In the genomic region with DNA sequence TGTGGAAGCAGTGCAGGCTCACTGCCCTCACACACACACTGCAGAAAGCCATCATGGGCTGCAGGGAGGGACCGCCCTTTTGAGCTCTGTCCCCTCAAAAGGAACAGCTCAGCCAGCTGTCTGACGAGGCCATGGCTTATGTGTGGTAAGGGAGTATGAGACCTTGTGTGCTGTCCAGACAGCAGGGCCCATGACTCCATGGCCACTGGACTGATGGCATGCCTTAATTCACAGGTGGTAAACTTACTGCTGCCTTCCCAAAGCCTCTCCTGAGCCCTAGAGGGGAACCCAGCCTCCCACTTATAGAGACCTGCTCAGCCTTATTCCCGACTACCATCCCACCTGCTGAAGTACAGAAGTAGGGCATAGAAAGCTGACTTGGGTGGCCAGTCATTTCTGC, we compare ENCODE assay signal across 25 cellular contexts. TPM values are rescaled to one million over a fixed set of nuclear protein-coding genes. Genes with fewer than 3 reads are reported as not detected.
A peak's percentile ranks its signal among the peaks of the same experiment; 100 is the strongest.
DNase-seq lines count a peak whose midpoint lies in the region; ATAC-seq, FAIRE-seq and TF ChIP-seq lines count a peak whose summit lies in the region.
"Had no signal": no experiment of that assay in that cellular context is flagged by ENCODE, and none has a peak within 500 bp of the region (broad histone marks: within the 10 kb centered on the region; RNA-seq: fewer than 3 reads in every experiment).

No MANE protein-coding gene starts in this region.

- H3K27me3 Mint-ChIP-seq in GM23338 (ENCODE audit: insufficient read depth, low read depth, poor library complexity): peaks cover 8% of the 10 kb centered on the region
- peaks cover 49% of the 10 kb centered on the region for H3K27me3 Mint-ChIP-seq in osteocyte (ENCODE audit: unreplicated experiment)

- no peak for DNase-seq in GM23338 (ENCODE audit: low spot score)
- DNase-seq in K562 (ENCODE audit: extremely low read depth in 1 of 4, low spot score in 3 of 4): no peak
- DNase-seq in esophagus muscularis mucosa (ENCODE audit: extremely low spot score): peak; percentile 74
- DNase-seq in osteocyte (ENCODE audit: extremely low spot score, unreplicated experiment): peak; percentile 80
- no peak for DNase-seq in MM.1S
- DNase-seq in activated CD4-positive, alpha-beta T cell treated with anti-CD3 and anti-CD28 coated beads, Interleukin-2, amount 50 U/mL, for 1 hour: no peak
- DNase-seq: 8988T; ACHN; C1 segment of cervical spinal cord; Calu3; CD4-positive, alpha-beta memory T cell; COR-L47; DMS53; DMS79 treated with DMSO at 0.1 percent for 48 hours; GF-D8; HFFc6 had no signal

- no peaks in the 10 kb centered on the region for H3K9me1 ChIP-seq in K562 (ENCODE audit: control insufficient read depth, insufficient read depth, low read length)

- H2AFZ ChIP-seq in GM23338: 0 out of 2 replicates have a peak overlapping the region, but pooled peaks have one; percentile 40
- H2AFZ ChIP-seq in K562 (ENCODE audit: low read depth, low read length): no peak overlapping the region
- H2AFZ ChIP-seq in MM.1S (ENCODE audit: low read length): no peak overlapping the region

- no TSS peak for BruUV-seq in K562 (replicated peaks; lab: Mats Ljungman, UMichigan)

- no peak overlapping the region for H3K4me3 Mint-ChIP-seq in GM23338
- H3K4me3 Mint-ChIP-seq in osteocyte (ENCODE audit: unreplicated experiment): no peak overlapping the region
- H3K4me3 Mint-ChIP-seq: CD4-positive, alpha-beta memory T cell; HFFc6 had no signal

- ATAC-seq in GM23338 (no peak), K562 (no peak), GM18867 (IDR thresholded peaks at IDR 0.05; ENCODE audit: unreplicated experiment) (no peak)
- ATAC-seq: A549 had no signal

- H3F3A ChIP-seq in GM23338 (replicated peaks; ENCODE audit: low read depth) (no peaks in the 10 kb centered on the region), MM.1S (ENCODE audit: insufficient read depth, low read length) (no peaks in the 10 kb centered on the region)

- H3K27ac ChIP-seq in GM23338 (ENCODE audit: low read depth) (no peak overlapping the region), K562 (ENCODE audit: extremely low read depth, low read depth, low read length) (no peak overlapping the region), esophagus muscularis mucosa (replicated peaks in 1 of 4) (no peak overlapping the region), MM.1S (ENCODE audit: low read length) (no peak overlapping the region)
- H3K27ac ChIP-seq: A549 had no signal

- H3K4me1 ChIP-seq in GM23338 (ENCODE audit: insufficient read depth): peaks cover 18% of the 10 kb centered on the region
- H3K4me1 ChIP-seq in K562 (replicated peaks in 1 of 2; ENCODE audit: control insufficient read depth in 2 of 2, insufficient read depth in 2 of 2, low read length in 2 of 2): no peaks in the 10 kb centered on the region
- H3K4me1 ChIP-seq in esophagus muscularis mucosa: no peaks in the 10 kb centered on the region
- no peaks in the 10 kb centered on the region for H3K4me1 ChIP-seq in MM.1S (ENCODE audit: low read length)
- H3K4me1 ChIP-seq: A549, HAP-1 had no signal

- TF ChIP-seq EP300 in K562 (IDR thresholded peaks at IDR 0.05; ENCODE audit: low read length) (no peak), esophagus muscularis mucosa (IDR thresholded peaks at IDR 0.05) (no peak)

- H3K9me3 Mint-ChIP-seq in GM23338: no peaks in the 10 kb centered on the region
- no peaks in the 10 kb centered on the region for H3K9me3 Mint-ChIP-seq in osteocyte (ENCODE audit: unreplicated experiment)
- H3K9me3 Mint-ChIP-seq: CD4-positive, alpha-beta memory T cell; HFFc6 had no signal

- H3K36me3 Mint-ChIP-seq in GM23338 (ENCODE audit: low read depth): no peaks in the 10 kb centered on the region
- H3K36me3 Mint-ChIP-seq in osteocyte (ENCODE audit: unreplicated experiment): no peaks in the 10 kb centered on the region
- H3K36me3 Mint-ChIP-seq: CD4-positive, alpha-beta memory T cell had no signal

- H3K4me1 Mint-ChIP-seq in GM23338: peaks cover 27% of the 10 kb centered on the region
- H3K4me1 Mint-ChIP-seq in osteocyte (ENCODE audit: unreplicated experiment): peaks cover 6% of the 10 kb centered on the region

- no peak overlapping the region for H3K4me3 ChIP-seq in GM23338
- H3K4me3 ChIP-seq in K562: no peak overlapping the region
- H3K4me3 ChIP-seq in esophagus muscularis mucosa: no peak overlapping the region
- H3K4me3 ChIP-seq in MM.1S (ENCODE audit: low read length): no peak overlapping the region
- H3K4me3 ChIP-seq: A549, HAP-1 had no signal

- intact Hi-C loops in K562 (cut with micrococcal nuclease) (no loop called here), esophagus muscularis mucosa (cut with DNase I) (no loop called here)

- no peak overlapping the region for H3K4me2 ChIP-seq in GM23338
- no peak overlapping the region for H3K4me2 ChIP-seq in K562 (ENCODE audit: insufficient read depth, low read length)
- H3K4me2 ChIP-seq in MM.1S (ENCODE audit: low read depth, low read length): no peak overlapping the region
- H3K4me2 ChIP-seq: A549 had no signal

- H3K9ac ChIP-seq in K562 (ENCODE audit: insufficient read depth in 1 of 2, low read depth in 2 of 2, low read length in 2 of 2) (no peak overlapping the region), MM.1S (ENCODE audit: low read length) (no peak overlapping the region)

- H3K79me2 ChIP-seq in GM23338 (replicated peaks; ENCODE audit: insufficient read depth) (no peaks in the 10 kb centered on the region), K562 (ENCODE audit: control insufficient read depth, insufficient read depth, low read length) (no peaks in the 10 kb centered on the region), MM.1S (ENCODE audit: low read length) (no peaks in the 10 kb centered on the region)

- H3K27me3 ChIP-seq in GM23338 (ENCODE audit: insufficient read depth): no peaks in the 10 kb centered on the region
- peaks cover 32 to 55% of the 10 kb centered on the region in 2 experiments for H3K27me3 ChIP-seq in K562 (ENCODE audit: control insufficient read depth in 2 of 2, insufficient read depth in 2 of 2, low read length in 2 of 2)
- H3K27me3 ChIP-seq in esophagus muscularis mucosa: peaks cover 0 to 26% (median 0%) of the 10 kb centered on the region in 4 donors
- H3K27me3 ChIP-seq in MM.1S (replicated peaks; ENCODE audit: insufficient read depth, low read length): no peaks in the 10 kb centered on the region

- in situ Hi-C loops in K562 (cut with MboI): no loop called here

- TF ChIP-seq CTCF in GM23338 (conservative IDR thresholded peaks at IDR 0.05; ENCODE audit: low read depth in 2 of 2) (no peak), K562 (IDR thresholded peaks at IDR 0.05 in 2 of 3, conservative IDR thresholded peaks at IDR 0.05 in 1 of 3; ENCODE audit: insufficient read depth in 2 of 3, low read depth in 1 of 3, low read length in 3 of 3) (no peak), esophagus muscularis mucosa (IDR thresholded peaks at IDR 0.05) (no peak), osteocyte (IDR thresholded peaks at IDR 0.05) (no peak), MM.1S (IDR thresholded peaks at IDR 0.05; ENCODE audit: low read length) (no peak)

- H3K9me2 ChIP-seq in GM23338 (ENCODE audit: insufficient read depth) (peaks cover 2% of the 10 kb centered on the region; the same call in 1 of the 2 replicates), MM.1S (replicated peaks; ENCODE audit: insufficient read depth, low read length) (no peaks in the 10 kb centered on the region)

- TF ChIP-seq POLR2A in K562 (conservative IDR thresholded peaks at IDR 0.05) (no peak), esophagus muscularis mucosa (IDR thresholded peaks at IDR 0.05; ENCODE audit: low read depth) (no peak)

- H3K36me3 ChIP-seq in GM23338 (ENCODE audit: insufficient read depth) (no peaks in the 10 kb centered on the region), K562 (ENCODE audit: control insufficient read depth, insufficient read depth, low read length) (no peaks in the 10 kb centered on the region), esophagus muscularis mucosa (no peaks in the 10 kb centered on the region), MM.1S (replicated peaks; ENCODE audit: insufficient read depth, low read length) (no peaks in the 10 kb centered on the region)
- H3K36me3 ChIP-seq: HAP-1 had no signal

- no peak for FAIRE-seq in K562 (lab: Jason Lieb, UNC)
- FAIRE-seq: A549, GM12891, GM18507 had no signal

- no peak for TF ChIP-seq RAD21 in K562 (CRISPR knock-in tag; conservative IDR thresholded peaks at IDR 0.05 in 1 of 2, IDR thresholded peaks at IDR 0.05 in 1 of 2)

- H4K20me1 ChIP-seq in GM23338 (replicated peaks; ENCODE audit: insufficient read depth) (no peaks in the 10 kb centered on the region), K562 (replicated peaks; ENCODE audit: control insufficient read depth, insufficient read depth, low read length) (no peaks in the 10 kb centered on the region), MM.1S (ENCODE audit: insufficient read depth, low read length) (no peaks in the 10 kb centered on the region)

- CTCF ChIA-PET in K562 (lab: Yijun Ruan, JAX; ENCODE audit: low intra/inter-chr PET ratio): no interaction called here

- 0% methylated on average over 3 of the region's 3 CpGs for WGBS in K562 (ENCODE audit: insufficient coverage, low coverage, missing lambda C conversion rate)
- WGBS in esophagus muscularis mucosa: no CpG with 5 or more reads among the region's 3 CpGs

- POLR2A ChIA-PET in K562 (lab: Yijun Ruan, JAX): interaction anchor here (0.6 kb wide), 1 partner anchor 250 kb away, joined by 3 read pairs; no protein-coding TSS in a partner anchor

- H3K27ac Mint-ChIP-seq in GM23338: no peak overlapping the region
- H3K27ac Mint-ChIP-seq in osteocyte (ENCODE audit: unreplicated experiment): no peak overlapping the region
- H3K27ac Mint-ChIP-seq: CD4-positive, alpha-beta memory T cell; HFFc6 had no signal

- H3K9me3 ChIP-seq in K562 (replicated peaks; ENCODE audit: control insufficient read depth, insufficient read depth, low read depth, low read length) (no peaks in the 10 kb centered on the region), esophagus muscularis mucosa (no peaks in the 10 kb centered on the region), MM.1S (replicated peaks; ENCODE audit: insufficient read depth, low read length) (no peaks in the 10 kb centered on the region)
- H3K9me3 ChIP-seq: A549, HAP-1 had no signal

RNA-seq across cellular contexts. Expression of a gene that starts 5.6 kb away (rescaled TPM):
- total RNA-seq in GM23338 (2014; rRNA removed; shearing (Covaris generic)): not detected in 2 replicates
- 0.18 TPM in 1 of 2 replicates, not detected in the other for polyA plus RNA-seq in GM23338 (2016; fragmentation: Nextera tagmentation; extraction: Ambion mirVana)
- not detected in 2 replicates for total RNA-seq in K562 (2011; cell fraction: chromatin; rRNA removed; ENCODE audit: low replicate concordance)
- total RNA-seq in K562 (2011; cell fraction: nucleolus; rRNA removed): not detected in 2 replicates
- not detected in 2 replicates for total RNA-seq in K562 (2011; cell fraction: nucleoplasm; rRNA removed)
- total RNA-seq in K562 (2014; rRNA removed): not detected in 2 replicates
- not detected in 2 replicates for total RNA-seq in K562 (2014; rRNA removed; fragmentation: Illumina TruSeq; extraction: Trizol)
- not detected in 2 replicates for total RNA-seq in K562 (2015; rRNA removed; fragmentation: Illumina TruSeq; extraction: Trizol)
- not detected in 2 replicates for total RNA-seq in K562 (2021)
- polyA plus RNA-seq in K562 (2011; rRNA removed): not detected in 2 replicates
- not detected in 2 replicates for polyA plus RNA-seq in K562 (2011; cell fraction: cytosol; rRNA removed)
- polyA plus RNA-seq in K562 (2011; cell fraction: nucleus; rRNA removed): not detected in 2 replicates
- polyA plus RNA-seq in K562 (2012): not detected in 2 replicates
- polyA plus RNA-seq in K562 (2014; fragmentation: Illumina TruSeq; extraction: Trizol): not detected in 2 replicates
- not detected for polyA plus RNA-seq in K562 (2014; fragmentation: Nextera tagmentation; extraction: Ambion mirVana)
- not detected in 2 replicates for polyA plus RNA-seq in K562 (2014; rRNA removed)
- not detected in 2 replicates for polyA minus RNA-seq in K562 (2011; rRNA and poly(A)+ RNA removed)
- polyA minus RNA-seq in K562 (2011; cell fraction: cytosol; rRNA and poly(A)+ RNA removed): not detected in 2 replicates
- not detected in 2 replicates for polyA minus RNA-seq in K562 (2011; cell fraction: nucleus; rRNA and poly(A)+ RNA removed)
- not detected for total RNA-seq in esophagus muscularis mucosa
- not detected in 2 replicates for total RNA-seq in osteocyte
- total RNA-seq: Calu3; CD4-positive, alpha-beta memory T cell; Daoy; G401; H4; HFFc6 had no signal
- polyA plus RNA-seq: A549; BJ; CD4-positive, alpha-beta memory T cell had no signal

RNA-seq across cellular contexts. Expression of a gene that starts 51.8 kb away (rescaled TPM):
- 5.5 and 7.1 TPM in 2 replicates for total RNA-seq in GM23338 (2014; rRNA removed; shearing (Covaris generic))
- polyA plus RNA-seq in GM23338 (2016; fragmentation: Nextera tagmentation; extraction: Ambion mirVana) (4.0 and 6.5 TPM in 2 replicates), K562 (2011; rRNA removed) (0.04 and 0.07 TPM in 2 replicates), K562 (2014; fragmentation: Illumina TruSeq; extraction: Trizol) (0.01 TPM in 1 of 2 replicates, not detected in the other), K562 (2014; fragmentation: Nextera tagmentation; extraction: Ambion mirVana) (under 1 TPM in 1 of 2 experiments, not detected in 1; 0.04 TPM), K562 (2014; rRNA removed) (0.01 TPM in 1 of 2 replicates, not detected in the other)
- total RNA-seq in K562 (2011; cell fraction: chromatin; rRNA removed; ENCODE audit: low replicate concordance): not detected in 2 replicates
- total RNA-seq in K562 (2011; cell fraction: nucleolus; rRNA removed): not detected in 2 replicates
- not detected in 2 replicates for total RNA-seq in K562 (2011; cell fraction: nucleoplasm; rRNA removed)
- total RNA-seq in K562 (2014; rRNA removed) (not detected in 2 replicates), K562 (2014; rRNA removed; fragmentation: Illumina TruSeq; extraction: Trizol) (not detected in 2 replicates), K562 (2015; rRNA removed; fragmentation: Illumina TruSeq; extraction: Trizol) (0.04 TPM in 1 of 2 replicates, not detected in the other), K562 (2021) (not detected in 2 replicates), esophagus muscularis mucosa (under 1 TPM; 0.32 to 0.83 (median 0.55) TPM), osteocyte (1.2 and 1.5 TPM in 2 replicates)
- polyA plus RNA-seq in K562 (2011; cell fraction: cytosol; rRNA removed): not detected in 2 replicates
- polyA plus RNA-seq in K562 (2011; cell fraction: nucleus; rRNA removed): not detected in 2 replicates
- 0.03 and 0.17 TPM in 2 replicates for polyA plus RNA-seq in K562 (2012)
- polyA minus RNA-seq in K562 (2011; rRNA and poly(A)+ RNA removed): not detected in 2 replicates
- not detected in 2 replicates for polyA minus RNA-seq in K562 (2011; cell fraction: cytosol; rRNA and poly(A)+ RNA removed)
- not detected in 2 replicates for polyA minus RNA-seq in K562 (2011; cell fraction: nucleus; rRNA and poly(A)+ RNA removed)
- total RNA-seq: Calu3, G401 had no signal
- polyA plus RNA-seq: A549 had no signal

Comparison
In these comparisons a context has a peak if more than half of its experiments do, and no peak if none do; other contexts are left out.
1. DNase-seq: peak in esophagus muscularis mucosa (single experiment) and osteocyte (single experiment); none in GM23338 (single experiment), K562 (0 of 4), MM.1S (single experiment) and activated CD4-positive, alpha-beta T cell treated with anti-CD3 and anti-CD28 coated beads, Interleukin-2, amount 50 U/mL, for 1 hour (single experiment).